In the genomic region with DNA sequence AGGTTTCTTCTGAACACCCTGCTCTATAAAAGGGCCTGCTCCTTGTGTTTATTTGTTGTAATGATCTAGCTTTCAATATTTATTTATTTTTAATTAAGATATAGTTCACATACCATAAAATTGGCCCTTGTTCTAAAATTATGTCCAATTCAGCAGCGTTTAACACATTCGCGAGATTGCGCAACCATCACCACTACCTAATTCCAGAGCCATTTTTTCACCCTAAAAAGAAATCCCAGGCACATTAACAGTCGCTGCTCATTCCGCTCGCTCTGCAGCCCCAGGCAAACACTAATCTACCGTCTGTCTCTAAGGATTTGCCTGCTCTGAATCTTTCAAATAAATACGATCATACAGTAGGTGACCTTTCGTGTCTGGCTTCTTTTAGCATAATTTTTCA, we compare ENCODE assay signal across 6 cellular contexts.
"Had no signal": no experiment of that assay in that cellular context is flagged by ENCODE, and none has a peak within 500 bp of the region (broad histone marks: within the 10 kb centered on the region; RNA-seq: fewer than 3 reads in every experiment).

No MANE protein-coding gene starts in this region.

- H3K4me2 ChIP-seq: GM23338, KMS-11 had no signal

- DNase-seq: H7, KBM-7 had no signal

- H3K27ac ChIP-seq: HL-60, KMS-11 had no signal

- H3K9me3 ChIP-seq: HAP-1 had no signal

- ATAC-seq: GM23338 had no signal

- H3K9ac ChIP-seq: KMS-11 had no signal

- H3K4me3 ChIP-seq: GM23338, HAP-1 had no signal

- H2AFZ ChIP-seq: GM23338 had no signal

- H3K36me3 ChIP-seq: HAP-1 had no signal

- H3K4me1 ChIP-seq: HAP-1 had no signal
